18 cellular contexts compared by ENCODE assay signal in genomic region chr10:79336739-79337138, GRCh38. TPM values are rescaled to one million over a fixed set of nuclear protein-coding genes. Genes with fewer than 3 reads are reported as not detected.
DNase-seq lines count a peak whose midpoint lies in the region; ATAC-seq and TF ChIP-seq lines count a peak whose summit lies in the region.
"Had no signal": no experiment of that assay in that cellular context is flagged by ENCODE, and none has a peak within 500 bp of the region (broad histone marks: within the 10 kb centered on the region; RNA-seq: fewer than 3 reads in every experiment).

No MANE protein-coding gene starts in this region.

- H3K4me1 ChIP-seq in HUES48 (ENCODE audit: control insufficient read depth, insufficient read depth, low read length) = peaks cover 11% of the 10 kb centered on the region; the same call in 1 of the 2 replicates
- peaks cover 0 to 23% (median 0%) of the 10 kb centered on the region in 3 donors for H3K4me1 ChIP-seq in gastroesophageal sphincter

- TF ChIP-seq CTCF in gastroesophageal sphincter (IDR thresholded peaks at IDR 0.05) = no peak

- no peak for TF ChIP-seq POLR2A in gastroesophageal sphincter (IDR thresholded peaks at IDR 0.05)

- ATAC-seq in gastroesophageal sphincter (peak; percentile 35), HG02798 (IDR thresholded peaks at IDR 0.05; ENCODE audit: poor library complexity, unreplicated experiment) (no peak), GM18861 (IDR thresholded peaks at IDR 0.05; ENCODE audit: unreplicated experiment) (no peak)

- H3K9me3 ChIP-seq in HUES48 (ENCODE audit: control insufficient read depth, insufficient read depth, low read length) (no peaks in the 10 kb centered on the region), gastroesophageal sphincter (no peaks in the 10 kb centered on the region)
- H3K9me3 ChIP-seq: adrenal gland, SJCRH30, thoracic aorta had no signal

- H3K9ac ChIP-seq in HUES48 (ENCODE audit: low read depth, low read length) = no peak overlapping the region
- H3K9ac ChIP-seq: GM23248 had no signal

- H3K27me3 ChIP-seq in HUES48 (ENCODE audit: control insufficient read depth, insufficient read depth, low read length) = no peaks in the 10 kb centered on the region
- no peaks in the 10 kb centered on the region for H3K27me3 ChIP-seq in gastroesophageal sphincter
- H3K27me3 ChIP-seq: adrenal gland, SJCRH30 had no signal

- H3K36me3 ChIP-seq in HUES48 (ENCODE audit: control insufficient read depth, insufficient read depth, low read length) (no peaks in the 10 kb centered on the region), gastroesophageal sphincter (no peaks in the 10 kb centered on the region)
- H3K36me3 ChIP-seq: adrenal gland, SJCRH30, thoracic aorta had no signal

- H3K4me3 ChIP-seq in HUES48 (ENCODE audit: low read depth, low read length) (no peak overlapping the region), gastroesophageal sphincter (no peak overlapping the region)
- H3K4me3 ChIP-seq: adrenal gland, GM23248, PC-9, SJCRH30, thoracic aorta had no signal

- peak overlapping the region; percentile 18 for H3K27ac ChIP-seq in HUES48 (ENCODE audit: low read depth, low read length)
- no peak overlapping the region for H3K27ac ChIP-seq in gastroesophageal sphincter
- peak overlapping the region; percentile 99 for H3K27ac ChIP-seq in temporal lobe (ENCODE audit: low read depth, low read length)
- H3K27ac ChIP-seq: GM23248, PC-9, thoracic aorta had no signal

- no peak for TF ChIP-seq EP300 in gastroesophageal sphincter (IDR thresholded peaks at IDR 0.05)

- peak; percentile 95 for DNase-seq in NCI-H69 (lab: John Stamatoyannopoulos, UW)
- no peak for DNase-seq in effector CD8-positive, alpha-beta T cell (lab: John Stamatoyannopoulos, UW)
- DNase-seq: activated CD4-positive, alpha-beta T cell treated with anti-CD3 and anti-CD28 coated beads for 1 hour; DMS153; foreskin fibroblast; GM23248; NCI-H187; NCI-H526 treated with DMSO at 0.1 percent for 48 hours; PC-9; SJCRH30; stimulated activated CD4-positive, alpha-beta T cell treated with anti-CD3 and anti-CD28 coated beads, Interleukin-4, amount 100 ng/mL, for 24 hours had no signal

- WGBS in gastroesophageal sphincter (ENCODE audit: low coverage in 1 of 2), 2 donors = 80 to 100% methylated on average over 1 of the region's 7 CpGs

RNA-seq across cellular contexts. Expression of gene PPIF, which starts 10.5 kb away (rescaled TPM):
- total RNA-seq in gastroesophageal sphincter = 10 to 100 TPM; 16.5 to 38.0 (median 22.8) TPM
- total RNA-seq in temporal lobe = 9.8 TPM

Comparison
In these comparisons a context has a peak if more than half of its experiments do, and no peak if none do; other contexts are left out.
1. H3K27ac ChIP-seq: peak in HUES48 (single experiment) and temporal lobe (single experiment); none in gastroesophageal sphincter (0 of 4).